Comparison of ENCODE assay signal across 13 cellular contexts in genomic region chr1:37998089-37998808, GRCh38. TPM values are rescaled to one million over a fixed set of nuclear protein-coding genes. Genes with fewer than 3 reads are reported as not detected.
DNase-seq lines count a peak whose midpoint lies in the region; ATAC-seq and TF ChIP-seq lines count a peak whose summit lies in the region.
"Had no signal": no experiment of that assay in that cellular context is flagged by ENCODE, and none has a peak within 500 bp of the region (broad histone marks: within the 10 kb centered on the region; RNA-seq: fewer than 3 reads in every experiment).

No MANE protein-coding gene starts in this region.

- H3K36me3 Mint-ChIP-seq in CD4-positive, CD25-positive, alpha-beta regulatory T cell = no peaks in the 10 kb centered on the region
- peaks cover 48% of the 10 kb centered on the region for H3K36me3 Mint-ChIP-seq in dendritic cell treated with granulocyte-macrophage colony-stimulating factor and Interleukin-4, amounts not matched to agents 40 ng/mL and 50 ng/mL, for 4 days (ENCODE audit: low read depth)
- H3K36me3 Mint-ChIP-seq in progenitor cell of endocrine pancreas (ENCODE audit: insufficient read depth) = peaks cover 4% of the 10 kb centered on the region
- H3K36me3 Mint-ChIP-seq: CD4-positive, alpha-beta memory T cell had no signal

- H3K27ac Mint-ChIP-seq in CD4-positive, CD25-positive, alpha-beta regulatory T cell = peak overlapping the region; percentile 72 to 92 (median 85)
- H3K27ac Mint-ChIP-seq in dendritic cell treated with granulocyte-macrophage colony-stimulating factor and Interleukin-4, amounts not matched to agents 40 ng/mL and 50 ng/mL, for 4 days = peak overlapping the region; percentile 91
- H3K27ac Mint-ChIP-seq in progenitor cell of endocrine pancreas = no peak overlapping the region

- peaks cover 37% of the 10 kb centered on the region for H3K4me1 ChIP-seq in CD4-positive, CD25-positive, alpha-beta regulatory T cell (ENCODE audit: control insufficient read depth, insufficient read depth, low read length, poor library complexity, severe bottlenecking)
- H3K4me1 ChIP-seq in NT2/D1 (ENCODE audit: insufficient read depth, insufficient read length) (peaks cover 32% of the 10 kb centered on the region), testis (peaks cover 41% of the 10 kb centered on the region)

- no peak for TF ChIP-seq POLR2A in testis (IDR thresholded peaks at IDR 0.05)

- intact Hi-C loops in dendritic cell treated with granulocyte-macrophage colony-stimulating factor and Interleukin-4, amounts not matched to agents 40 ng/mL and 50 ng/mL, for 4 days (cut with micrococcal nuclease) = loop anchor here (10.0 kb wide), 1 partner anchor 193 kb away; the partner anchor contains the start of genes C1orf122 and YRDC
- intact Hi-C loops in posterior vena cava (cut with DNase I) = no loop called here
- intact Hi-C loops in testis (cut with DNase I; ENCODE audit: low total_unique reads) = no loop called here

- ATAC-seq in CD4-positive, CD25-positive, alpha-beta regulatory T cell (ENCODE audit: low read depth in 2 of 2) = no peak
- ATAC-seq in GM21526 (IDR thresholded peaks at IDR 0.05; ENCODE audit: low FRiP score, unreplicated experiment) = no peak

- H3K27me3 Mint-ChIP-seq in CD4-positive, CD25-positive, alpha-beta regulatory T cell = no peaks in the 10 kb centered on the region
- no peaks in the 10 kb centered on the region for H3K27me3 Mint-ChIP-seq in dendritic cell treated with granulocyte-macrophage colony-stimulating factor and Interleukin-4, amounts not matched to agents 40 ng/mL and 50 ng/mL, for 4 days
- no peaks in the 10 kb centered on the region for H3K27me3 Mint-ChIP-seq in progenitor cell of endocrine pancreas

- no peaks in the 10 kb centered on the region for H3K9me3 ChIP-seq in CD4-positive, CD25-positive, alpha-beta regulatory T cell (ENCODE audit: control insufficient read depth in 2 of 2, low read length in 2 of 2)
- H3K9me3 ChIP-seq in NT2/D1 (ENCODE audit: insufficient read depth, low read length) (no peaks in the 10 kb centered on the region), testis (no peaks in the 10 kb centered on the region)

- peak overlapping the region; percentile 12 for H3K9ac ChIP-seq in NT2/D1 (ENCODE audit: insufficient read length, low read depth)

- peak overlapping the region in 2 of 4 donors; percentile 79 to 81 for H3K4me3 Mint-ChIP-seq in CD4-positive, CD25-positive, alpha-beta regulatory T cell
- H3K4me3 Mint-ChIP-seq in dendritic cell treated with granulocyte-macrophage colony-stimulating factor and Interleukin-4, amounts not matched to agents 40 ng/mL and 50 ng/mL, for 4 days = no peak overlapping the region
- H3K4me3 Mint-ChIP-seq in progenitor cell of endocrine pancreas (ENCODE audit: low read depth) = no peak overlapping the region

- H3K9me3 Mint-ChIP-seq in CD4-positive, CD25-positive, alpha-beta regulatory T cell = no peaks in the 10 kb centered on the region
- no peaks in the 10 kb centered on the region for H3K9me3 Mint-ChIP-seq in dendritic cell treated with granulocyte-macrophage colony-stimulating factor and Interleukin-4, amounts not matched to agents 40 ng/mL and 50 ng/mL, for 4 days
- H3K9me3 Mint-ChIP-seq in progenitor cell of endocrine pancreas (ENCODE audit: low read depth) = no peaks in the 10 kb centered on the region
- H3K9me3 Mint-ChIP-seq: activated T-cell treated with anti-CD3 and anti-CD28 coated beads, Interleukin-2, amount 50 U/mL, for 72 hours had no signal

- H3K4me1 Mint-ChIP-seq in CD4-positive, CD25-positive, alpha-beta regulatory T cell = peaks cover 15 to 62% (median 33%) of the 10 kb centered on the region in 4 donors
- H3K4me1 Mint-ChIP-seq in dendritic cell treated with granulocyte-macrophage colony-stimulating factor and Interleukin-4, amounts not matched to agents 40 ng/mL and 50 ng/mL, for 4 days (ENCODE audit: low read depth) = peaks cover 84% of the 10 kb centered on the region
- peaks cover 12% of the 10 kb centered on the region for H3K4me1 Mint-ChIP-seq in progenitor cell of endocrine pancreas (ENCODE audit: low read depth)

- H3K4me3 ChIP-seq in CD4-positive, CD25-positive, alpha-beta regulatory T cell (ENCODE audit: low read depth, low read length) = no peak overlapping the region
- H3K4me3 ChIP-seq in NT2/D1 (ENCODE audit: insufficient read length, low read depth) (no peak overlapping the region), testis (no peak overlapping the region)

- no peak for DNase-seq in CD4-positive, CD25-positive, alpha-beta regulatory T cell
- no peak for DNase-seq in NT2/D1 (ENCODE audit: low read depth, low spot score)
- DNase-seq in posterior vena cava (ENCODE audit: low spot score) = peak; percentile 54
- DNase-seq in progenitor cell of endocrine pancreas (ENCODE audit: low spot score, unreplicated experiment) = no peak
- no peak for DNase-seq in COR-L47 (lab: John Stamatoyannopoulos, UW)
- no peak for DNase-seq in testis
- DNase-seq: activated T-cell treated with anti-CD3 and anti-CD28 coated beads, Interleukin-2, amount 50 U/mL, for 72 hours; CD4-positive, alpha-beta memory T cell; GF-D8; OCI-M1; stimulated activated CD8-positive, alpha-beta memory T cell treated with anti-CD3 and anti-CD28 coated beads, Interleukin-4, amount 100 ng/mL, for 48 hours had no signal

- no peaks in the 10 kb centered on the region for H3K27me3 ChIP-seq in CD4-positive, CD25-positive, alpha-beta regulatory T cell (ENCODE audit: control insufficient read depth, insufficient read depth, low read length)
- no peaks in the 10 kb centered on the region for H3K27me3 ChIP-seq in NT2/D1 (ENCODE audit: insufficient read depth, insufficient read length)
- H3K27me3 ChIP-seq in testis = no peaks in the 10 kb centered on the region

- peaks cover 4% of the 10 kb centered on the region for H3K36me3 ChIP-seq in CD4-positive, CD25-positive, alpha-beta regulatory T cell (ENCODE audit: control insufficient read depth, insufficient read depth, low read length)
- H3K36me3 ChIP-seq in NT2/D1 (ENCODE audit: insufficient read depth, insufficient read length, low read length) (peaks cover 73% of the 10 kb centered on the region), testis (ENCODE audit: low read depth, missing control alignments) (no peaks in the 10 kb centered on the region)

- H3K27ac ChIP-seq in CD4-positive, CD25-positive, alpha-beta regulatory T cell (ENCODE audit: insufficient read depth, low read length, poor library complexity, severe bottlenecking) = no peak overlapping the region
- H3K27ac ChIP-seq in testis = no peak overlapping the region

- WGBS in testis, 2 donors = 86 to 92% methylated on average over 9 of the region's 9 CpGs

- no peak for TF ChIP-seq CTCF in progenitor cell of endocrine pancreas (IDR thresholded peaks at IDR 0.05; ENCODE audit: unreplicated experiment)
- TF ChIP-seq CTCF in testis (IDR thresholded peaks at IDR 0.05) = no peak

RNA-seq across cellular contexts. Expression of gene FHL3, which starts 7.1 kb away (rescaled TPM):
- 4.6 TPM for total RNA-seq in CD4-positive, CD25-positive, alpha-beta regulatory T cell
- 10 to 100 TPM; 11.2 to 20.8 (median 13.3) TPM for polyA plus RNA-seq in CD4-positive, CD25-positive, alpha-beta regulatory T cell
- total RNA-seq in posterior vena cava (10 to 100 TPM; 55.6 to 80.7 TPM), progenitor cell of endocrine pancreas (16.5 and 17.6 TPM in 2 replicates), testis (10 to 100 TPM; 21.3 to 28.7 TPM)
- 20.7 TPM for polyA plus RNA-seq in testis (ENCODE audit: insufficient read depth, low read depth, low replicate concordance)

RNA-seq across cellular contexts. Expression of gene SF3A3, which starts 8.4 kb away (rescaled TPM):
- 47.6 TPM for total RNA-seq in CD4-positive, CD25-positive, alpha-beta regulatory T cell
- 100 to 1,000 TPM in 3 of 4 donors, 10 to 100 TPM in 1; 90.6 to 118 (median 105) TPM for polyA plus RNA-seq in CD4-positive, CD25-positive, alpha-beta regulatory T cell
- total RNA-seq in posterior vena cava (10 to 100 TPM; 42.7 to 48.6 TPM), progenitor cell of endocrine pancreas (73.8 and 77.3 TPM in 2 replicates), testis (10 to 100 TPM; 59.3 to 74.6 TPM)
- 87.5 TPM for polyA plus RNA-seq in testis (ENCODE audit: insufficient read depth, low read depth, low replicate concordance)

RNA-seq across cellular contexts. Expression of gene UTP11, which starts 14.3 kb away (rescaled TPM):
- total RNA-seq in CD4-positive, CD25-positive, alpha-beta regulatory T cell = 12.3 TPM
- polyA plus RNA-seq in CD4-positive, CD25-positive, alpha-beta regulatory T cell = 10 to 100 TPM; 21.0 to 31.1 (median 24.9) TPM
- total RNA-seq in posterior vena cava (10 to 100 TPM; 45.6 to 61.4 TPM), progenitor cell of endocrine pancreas (23.8 and 27.2 TPM in 2 replicates), testis (10 to 100 TPM; 35.6 to 42.4 TPM)
- polyA plus RNA-seq in testis (ENCODE audit: insufficient read depth, low read depth, low replicate concordance) = 43.3 TPM

RNA-seq across cellular contexts. Expression of gene POU3F1, which starts 48.3 kb away (rescaled TPM):
- total RNA-seq in CD4-positive, CD25-positive, alpha-beta regulatory T cell = 1.7 TPM
- polyA plus RNA-seq in CD4-positive, CD25-positive, alpha-beta regulatory T cell = under 1 TPM; 0.11 to 0.49 (median 0.32) TPM
- total RNA-seq in posterior vena cava (under 1 TPM; 0.28 to 0.29 TPM), progenitor cell of endocrine pancreas (0.31 and 0.43 TPM in 2 replicates), testis (1 to 10 TPM; 6.0 to 6.8 TPM)
- 1.6 TPM for polyA plus RNA-seq in testis (ENCODE audit: insufficient read depth, low read depth, low replicate concordance)
- total RNA-seq: activated T-cell treated with anti-CD3 and anti-CD28 coated beads, Interleukin-2, amount 50 U/mL, for 72 hours had no signal

RNA-seq across cellular contexts. Expression of gene INPP5B, which starts 51.4 kb away (rescaled TPM):
- total RNA-seq in CD4-positive, CD25-positive, alpha-beta regulatory T cell = 23.8 TPM
- polyA plus RNA-seq in CD4-positive, CD25-positive, alpha-beta regulatory T cell = 10 to 100 TPM; 15.4 to 21.1 (median 18.5) TPM
- 10 to 100 TPM; 28.9 to 31.2 TPM for total RNA-seq in posterior vena cava
- total RNA-seq in progenitor cell of endocrine pancreas = 21.1 and 21.9 TPM in 2 replicates
- 10 to 100 TPM; 24.1 to 31.6 TPM for total RNA-seq in testis
- polyA plus RNA-seq in testis (ENCODE audit: insufficient read depth, low read depth, low replicate concordance) = 15.3 TPM
